8 cellular contexts compared by ENCODE assay signal in the genomic region with DNA sequence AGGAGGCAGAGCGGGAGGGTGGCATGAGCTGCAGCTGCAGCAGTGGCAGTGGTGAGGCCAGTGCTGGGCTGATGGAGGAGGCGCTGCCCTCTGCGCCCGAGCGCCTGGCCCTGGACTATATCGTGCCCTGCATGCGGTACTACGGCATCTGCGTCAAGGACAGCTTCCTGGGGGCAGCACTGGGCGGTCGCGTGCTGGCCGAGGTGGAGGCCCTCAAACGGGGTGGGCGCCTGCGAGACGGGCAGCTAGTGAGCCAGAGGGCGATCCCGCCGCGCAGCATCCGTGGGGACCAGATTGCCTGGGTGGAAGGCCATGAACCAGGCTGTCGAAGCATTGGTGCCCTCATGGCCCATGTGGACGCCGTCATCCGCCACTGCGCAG. TPM values are rescaled to one million over a fixed set of nuclear protein-coding genes. Genes with fewer than 3 reads are reported as not detected.
A peak's percentile ranks its signal among the peaks of the same experiment; 100 is the strongest.
DNase-seq lines count a peak whose midpoint lies in the region; ATAC-seq, FAIRE-seq and TF ChIP-seq lines count a peak whose summit lies in the region.

No MANE protein-coding gene starts in this region.

- H3K4me1 Mint-ChIP-seq in Caco-2 (ENCODE audit: low read depth, unreplicated experiment) = peaks cover 17% of the 10 kb centered on the region

- intact Hi-C loops in Caco-2 (cut with micrococcal nuclease; ENCODE audit: unreplicated experiment) (no loop called here), endothelial cell of umbilical vein (cut with micrococcal nuclease) (loop anchor here (10.0 kb wide), 1 partner anchor 356 kb away; the partner anchor contains the start of gene SERTAD3), psoas muscle (cut with DNase I) (loop anchor here (5.0 to 10.0 kb wide), 2 partner anchors 136 to 139 kb away; no protein-coding TSS in a partner anchor)

- H3K9me3 ChIP-seq in Caco-2 (no peaks in the 10 kb centered on the region), endothelial cell of umbilical vein (replicated peaks; ENCODE audit: control insufficient read depth, insufficient read depth, low read length) (no peaks in the 10 kb centered on the region), psoas muscle (no peaks in the 10 kb centered on the region)

- dilution Hi-C loops in endothelial cell of umbilical vein (cut with MboI; ENCODE audit: extremely low pct_ligation_motif_present, low sequenced_read_pairs) = no loop called here

- BruUV-seq in Caco-2 (replicated peaks; lab: Mats Ljungman, UMichigan) (no TSS peak), endothelial cell of umbilical vein (replicated peaks; lab: Mats Ljungman, UMichigan) (no TSS peak)

- H3K9ac ChIP-seq in endothelial cell of umbilical vein (replicated peaks; ENCODE audit: extremely low read depth, insufficient read depth, low read length) = no peak overlapping the region

- peak overlapping the region; percentile 57 for H3K4me3 Mint-ChIP-seq in Caco-2 (ENCODE audit: unreplicated experiment)

- H4K20me1 ChIP-seq in endothelial cell of umbilical vein (replicated peaks; ENCODE audit: control insufficient read depth, extremely low read depth, insufficient read depth, low read length) = no peaks in the 10 kb centered on the region

- peak overlapping the region; percentile 81 for H3K4me2 ChIP-seq in endothelial cell of umbilical vein (ENCODE audit: insufficient read depth, low read length)

- TF ChIP-seq CTCF in Caco-2 (IDR thresholded peaks at IDR 0.05; ENCODE audit: insufficient read depth in 1 of 2, low read depth in 1 of 2, low read length in 1 of 2, severe bottlenecking in 1 of 2, unreplicated experiment in 1 of 2) = no peak
- no peak for TF ChIP-seq CTCF in RWPE1 (conservative IDR thresholded peaks at IDR 0.05; ENCODE audit: low read depth)
- TF ChIP-seq CTCF in endothelial cell of umbilical vein (IDR thresholded peaks at IDR 0.05; ENCODE audit: extremely low read depth in 1 of 2, insufficient read depth in 1 of 2, low read depth in 1 of 2, low read length in 2 of 2) = no peak
- TF ChIP-seq CTCF in psoas muscle (IDR thresholded peaks at IDR 0.05) = no peak

- ATAC-seq in psoas muscle (no peak), HG03108 (IDR thresholded peaks at IDR 0.05; ENCODE audit: unreplicated experiment) (no peak)

- no peaks in the 10 kb centered on the region for H3K9me1 ChIP-seq in endothelial cell of umbilical vein (replicated peaks; ENCODE audit: control insufficient read depth, extremely low read depth, insufficient read depth, low read length)

- peak; percentile 49 for FAIRE-seq in endothelial cell of umbilical vein (lab: Jason Lieb, UNC)

- H3K27ac Mint-ChIP-seq in Caco-2 (ENCODE audit: unreplicated experiment) = peak overlapping the region; percentile 96

- DNase-seq in Caco-2 = no peak
- DNase-seq in RWPE1 (ENCODE audit: low spot score) = no peak
- no peak for DNase-seq in endothelial cell of umbilical vein (ENCODE audit: low read depth, low spot score)
- no peak for DNase-seq in psoas muscle
- no peak for DNase-seq in stimulated activated CD4-positive, alpha-beta T cell treated with anti-CD3 and anti-CD28 coated beads, Interleukin-2, amount 100 ng/mL, for 24 hours
- DNase-seq in Kasumi-1 (lab: John Stamatoyannopoulos, UW) = no peak
- no peak for DNase-seq in NCI-H82 treated with DMSO at 0.1 percent for 48 hours (lab: John Stamatoyannopoulos, UW; ENCODE audit: unreplicated experiment)

- H3K9me3 Mint-ChIP-seq in Caco-2 (ENCODE audit: unreplicated experiment) = no peaks in the 10 kb centered on the region

- H3K36me3 ChIP-seq in Caco-2 (ENCODE audit: control insufficient read depth, insufficient read depth, low read length) (peaks cover 19% of the 10 kb centered on the region), endothelial cell of umbilical vein (ENCODE audit: control insufficient read depth in 2 of 2, extremely low read depth in 1 of 2, insufficient read depth in 2 of 2, low read length in 2 of 2) (peaks cover 0 to 22% of the 10 kb centered on the region in 2 experiments), psoas muscle (ENCODE audit: insufficient read depth in 1 of 2, low read depth in 1 of 2) (peaks cover 0 to 22% of the 10 kb centered on the region in 2 donors)

- peaks cover 76% of the 10 kb centered on the region for H3K36me3 Mint-ChIP-seq in Caco-2 (ENCODE audit: insufficient read depth, unreplicated experiment)

- peak overlapping the region; percentile 88 for H3K27ac ChIP-seq in RWPE1
- H3K27ac ChIP-seq in endothelial cell of umbilical vein (ENCODE audit: insufficient read depth, low read depth, low read length) = no peak overlapping the region
- peak overlapping the region; percentile 41 for H3K27ac ChIP-seq in psoas muscle

- no peak for TF ChIP-seq POLR2A in endothelial cell of umbilical vein (IDR thresholded peaks at IDR 0.05; ENCODE audit: low read depth, low read length)

- no peaks in the 10 kb centered on the region for H3K27me3 Mint-ChIP-seq in Caco-2 (ENCODE audit: insufficient read depth, unreplicated experiment)

- WGBS in psoas muscle, 3 donors = 70 to 85% (median 78%) methylated on average over 26 to 27 of the region's 27 CpGs

- H3K4me3 ChIP-seq in Caco-2 (ENCODE audit: low read depth, low read length) (no peak overlapping the region), endothelial cell of umbilical vein (replicated peaks in 1 of 3; ENCODE audit: insufficient read depth in 1 of 3, low read depth in 1 of 3, low read length in 3 of 3) (peak overlapping the region in 2 of 3 experiments; percentile 1 to 86), psoas muscle (peak overlapping the region; percentile 95)

- CTCF ChIA-PET in Caco-2 (lab: Charles Lee) = no interaction called here
- CTCF ChIA-PET in RWPE1 (lab: Yijun Ruan, JAX) = interaction anchor here (0.6 to 0.8 kb wide), 2 partner anchors 90 to 368 kb away, joined by 3 to 4 read pairs; no protein-coding TSS in a partner anchor
- CTCF ChIA-PET in endothelial cell of umbilical vein (lab: Charles Lee) = no interaction called here

- H2AFZ ChIP-seq in endothelial cell of umbilical vein (ENCODE audit: low read depth, low read length) = no peak overlapping the region

- peaks cover 15% of the 10 kb centered on the region for H3K4me1 ChIP-seq in Caco-2
- peaks cover 68% of the 10 kb centered on the region for H3K4me1 ChIP-seq in endothelial cell of umbilical vein (ENCODE audit: control insufficient read depth, extremely low read depth, insufficient read depth, low read length)
- peaks cover 60% of the 10 kb centered on the region for H3K4me1 ChIP-seq in psoas muscle

- H3K27me3 ChIP-seq in Caco-2 (replicated peaks; ENCODE audit: control insufficient read depth, insufficient read depth, low read length) (no peaks in the 10 kb centered on the region), endothelial cell of umbilical vein (ENCODE audit: control insufficient read depth in 2 of 2, insufficient read depth in 2 of 2, low read length in 2 of 2) (no peaks in the 10 kb centered on the region), psoas muscle (ENCODE audit: insufficient read depth in 3 of 3, low read length in 2 of 3) (no peaks in the 10 kb centered on the region)

- POLR2A ChIA-PET in Caco-2 (lab: Charles Lee) (no interaction called here), RWPE1 (lab: Yijun Ruan, JAX; ENCODE audit: low non-redundant PET) (no interaction called here), endothelial cell of umbilical vein (lab: Charles Lee) (interaction anchor here (4.5 kb wide), 1 partner anchor 23 kb away, joined by 23 read pairs; the partner anchor contains the start of gene RAB4B)

- peaks cover 65% of the 10 kb centered on the region for H3K79me2 ChIP-seq in endothelial cell of umbilical vein (ENCODE audit: control insufficient read depth, insufficient read depth, low read length)

RNA-seq across cellular contexts. Expression of gene EGLN2, which starts 2.0 kb away (rescaled TPM):
- total RNA-seq in Caco-2 (2022) (135 and 144 TPM in 2 replicates), endothelial cell of umbilical vein (147 and 152 TPM in 2 replicates), psoas muscle (10 to 100 TPM; 34.9 to 42.9 (median 38.9) TPM)
- polyA plus RNA-seq in endothelial cell of umbilical vein (118 and 124 TPM in 2 replicates), psoas muscle (10 to 100 TPM; 45.8 to 67.6 (median 50.0) TPM)
- polyA plus RNA-seq in endothelial cell of umbilical vein (2011; cell fraction: cytosol; rRNA removed) = 80.4 and 91.9 TPM in 2 replicates
- 123 and 143 TPM in 2 replicates for polyA plus RNA-seq in endothelial cell of umbilical vein (2011; cell fraction: nucleus; rRNA removed)
- 86.6 and 112 TPM in 2 replicates for polyA plus RNA-seq in endothelial cell of umbilical vein (2012)
- 78.4 and 83.3 TPM in 2 replicates for polyA minus RNA-seq in endothelial cell of umbilical vein
- polyA minus RNA-seq in endothelial cell of umbilical vein (2011; cell fraction: cytosol; rRNA and poly(A)+ RNA removed) = 43.2 TPM
- polyA minus RNA-seq in endothelial cell of umbilical vein (2011; cell fraction: nucleus; rRNA and poly(A)+ RNA removed) = 57.4 and 84.2 TPM in 2 replicates

RNA-seq across cellular contexts. Expression of gene RAB4B, which starts 22.9 kb away (rescaled TPM):
- total RNA-seq in Caco-2 (2022) (19.9 and 21.5 TPM in 2 replicates), endothelial cell of umbilical vein (31.4 and 33.6 TPM in 2 replicates), psoas muscle (10 to 100 TPM in 3 of 4 donors, 1 to 10 TPM in 1; 8.2 to 14.5 (median 13.9) TPM)
- polyA plus RNA-seq in endothelial cell of umbilical vein (61.0 and 65.8 TPM in 2 replicates), psoas muscle (10 to 100 TPM; 19.2 to 28.7 (median 23.4) TPM)
- polyA plus RNA-seq in endothelial cell of umbilical vein (2011; cell fraction: cytosol; rRNA removed) = 29.4 and 45.5 TPM in 2 replicates
- polyA plus RNA-seq in endothelial cell of umbilical vein (2011; cell fraction: nucleus; rRNA removed) = 49.5 and 51.2 TPM in 2 replicates
- 17.4 and 40.2 TPM in 2 replicates for polyA plus RNA-seq in endothelial cell of umbilical vein (2012)
- 17.0 and 27.0 TPM in 2 replicates for polyA minus RNA-seq in endothelial cell of umbilical vein
- polyA minus RNA-seq in endothelial cell of umbilical vein (2011; cell fraction: cytosol; rRNA and poly(A)+ RNA removed) = 1.5 TPM
- polyA minus RNA-seq in endothelial cell of umbilical vein (2011; cell fraction: nucleus; rRNA and poly(A)+ RNA removed) = 6.0 and 9.6 TPM in 2 replicates

RNA-seq across cellular contexts. Expression of gene MIA, which starts 25.7 kb away (rescaled TPM):
- total RNA-seq in Caco-2 (2022) = 1.1 and 1.3 TPM in 2 replicates
- not detected in 2 replicates for total RNA-seq in endothelial cell of umbilical vein
- 0.32 TPM in 1 of 2 replicates, not detected in the other for polyA plus RNA-seq in endothelial cell of umbilical vein
- not detected in 2 replicates for polyA plus RNA-seq in endothelial cell of umbilical vein (2011; cell fraction: cytosol; rRNA removed)
- 0.77 and 0.84 TPM in 2 replicates for polyA plus RNA-seq in endothelial cell of umbilical vein (2011; cell fraction: nucleus; rRNA removed)
- not detected in 2 replicates for polyA plus RNA-seq in endothelial cell of umbilical vein (2012)
- polyA minus RNA-seq in endothelial cell of umbilical vein = 2.5 TPM in 1 of 2 replicates, not detected in the other
- not detected for polyA minus RNA-seq in endothelial cell of umbilical vein (2011; cell fraction: cytosol; rRNA and poly(A)+ RNA removed)
- not detected in 2 replicates for polyA minus RNA-seq in endothelial cell of umbilical vein (2011; cell fraction: nucleus; rRNA and poly(A)+ RNA removed)
- 1 to 10 TPM in 1 of 4 donors, not detected in 3; 1.3 TPM for total RNA-seq in psoas muscle
- under 1 TPM in 2 of 3 donors, not detected in 1; 0.38 to 0.77 TPM for polyA plus RNA-seq in psoas muscle

RNA-seq across cellular contexts. Expression of gene CYP2A6, which starts 49.3 kb away (rescaled TPM):
- total RNA-seq in Caco-2 (2022) (not detected in 2 replicates), endothelial cell of umbilical vein (not detected in 2 replicates), psoas muscle (under 1 TPM in 1 of 4 donors, not detected in 3; 0.32 TPM)
- polyA plus RNA-seq in endothelial cell of umbilical vein (not detected in 2 replicates), psoas muscle (not detected)
- not detected in 2 replicates for polyA plus RNA-seq in endothelial cell of umbilical vein (2011; cell fraction: cytosol; rRNA removed)
- not detected in 2 replicates for polyA plus RNA-seq in endothelial cell of umbilical vein (2011; cell fraction: nucleus; rRNA removed)
- polyA plus RNA-seq in endothelial cell of umbilical vein (2012) = not detected in 2 replicates
- not detected in 2 replicates for polyA minus RNA-seq in endothelial cell of umbilical vein
- polyA minus RNA-seq in endothelial cell of umbilical vein (2011; cell fraction: cytosol; rRNA and poly(A)+ RNA removed) = not detected
- not detected in 2 replicates for polyA minus RNA-seq in endothelial cell of umbilical vein (2011; cell fraction: nucleus; rRNA and poly(A)+ RNA removed)

RNA-seq across cellular contexts. Expression of gene SNRPA, which starts 50.0 kb away (rescaled TPM):
- total RNA-seq in Caco-2 (2022) = 133 and 134 TPM in 2 replicates
- total RNA-seq in endothelial cell of umbilical vein = 131 and 139 TPM in 2 replicates
- 84.6 and 109 TPM in 2 replicates for polyA plus RNA-seq in endothelial cell of umbilical vein
- 94.6 and 112 TPM in 2 replicates for polyA plus RNA-seq in endothelial cell of umbilical vein (2011; cell fraction: cytosol; rRNA removed)
- 126 and 180 TPM in 2 replicates for polyA plus RNA-seq in endothelial cell of umbilical vein (2011; cell fraction: nucleus; rRNA removed)
- polyA plus RNA-seq in endothelial cell of umbilical vein (2012) = 81.0 and 91.1 TPM in 2 replicates
- 192 and 213 TPM in 2 replicates for polyA minus RNA-seq in endothelial cell of umbilical vein
- 179 TPM for polyA minus RNA-seq in endothelial cell of umbilical vein (2011; cell fraction: cytosol; rRNA and poly(A)+ RNA removed)
- polyA minus RNA-seq in endothelial cell of umbilical vein (2011; cell fraction: nucleus; rRNA and poly(A)+ RNA removed) = 73.6 and 91.5 TPM in 2 replicates
- total RNA-seq in psoas muscle = 10 to 100 TPM; 27.5 to 43.6 (median 33.5) TPM
- 10 to 100 TPM; 21.5 to 34.2 (median 22.5) TPM for polyA plus RNA-seq in psoas muscle
